8 cellular contexts compared by ENCODE assay signal in the genomic region with DNA sequence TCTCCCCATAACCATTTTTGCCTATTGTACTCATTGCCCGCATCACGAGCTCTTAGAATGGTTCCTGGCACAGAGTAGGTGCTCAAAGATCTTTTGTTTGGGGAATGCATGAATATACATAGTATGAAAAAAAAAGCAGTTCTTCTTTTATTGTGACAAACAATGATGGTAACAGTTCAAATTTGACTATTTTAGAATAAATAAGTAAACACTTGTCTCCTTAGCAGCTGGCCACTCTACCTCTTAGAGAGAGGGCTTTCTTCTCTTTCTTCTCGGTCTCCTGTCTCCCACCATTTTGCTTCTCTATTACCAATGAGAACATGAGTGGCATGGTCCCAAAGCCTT. TPM values are rescaled to one million over a fixed set of nuclear protein-coding genes. Genes with fewer than 3 reads are reported as not detected.
DNase-seq lines count a peak whose midpoint lies in the region; ATAC-seq, FAIRE-seq and TF ChIP-seq lines count a peak whose summit lies in the region.

No MANE protein-coding gene starts in this region.

- H2BK15ac ChIP-seq in H1 (ENCODE audit: low read length), result no peak overlapping the region

- POLR2A ChIA-PET in H1 (lab: Charles Lee; ENCODE audit: partially characterized antibody), result interaction anchor here (0.6 to 1.3 kb wide), 3 partner anchors 11 to 73 kb away, joined by 3 to 4 read pairs (median 3); no protein-coding TSS in a partner anchor

- H3K56ac ChIP-seq in H1 (replicated peaks; ENCODE audit: insufficient read length, low read depth, low read length), result no peak overlapping the region

- no peak for TF ChIP-seq POLR2A in H1 (IDR thresholded peaks at IDR 0.05; ENCODE audit: control extremely low read depth in 1 of 2, low read depth in 2 of 2, low read length in 2 of 2)

- no peaks in the 10 kb centered on the region for H3K36me3 ChIP-seq in BE2C
- no peaks in the 10 kb centered on the region for H3K36me3 ChIP-seq in KMS-11 (ENCODE audit: insufficient read depth)
- H3K36me3 ChIP-seq in H1 (ENCODE audit: control insufficient read depth in 2 of 4, insufficient read depth in 4 of 4, low read length in 3 of 4), result no peaks in the 10 kb centered on the region
- no peaks in the 10 kb centered on the region for H3K36me3 ChIP-seq in neutrophil

- H3K27ac ChIP-seq in KMS-11 (peak overlapping the region; percentile 40; the same call in 1 of the 2 replicates), H1 (ENCODE audit: low read depth, low read length) (no peak overlapping the region), neutrophil (no peak overlapping the region)

- no peak for DNase-seq in BE2C
- no peak for DNase-seq in H1 (ENCODE audit: low read depth in 1 of 2, low spot score in 2 of 2)
- DNase-seq in iPS-NIHi11 (ENCODE audit: low spot score), result no peak
- DNase-seq in OCI-M2 (lab: John Stamatoyannopoulos, UW; ENCODE audit: unreplicated experiment), result no peak
- DNase-seq in DMS153 treated with DMSO at 0.1 percent for 48 hours (lab: John Stamatoyannopoulos, UW; ENCODE audit: unreplicated experiment), result no peak

- CTCF ChIA-PET in H1 (lab: Charles Lee; ENCODE audit: partially characterized antibody), result interaction anchor here (1.1 to 2.5 kb wide), 2 partner anchors 41 to 104 kb away, joined by 3 to 7 read pairs; no protein-coding TSS in a partner anchor

- FAIRE-seq in H1 (lab: Jason Lieb, UNC), result no peak

- H3K4me1 ChIP-seq in BE2C (no peaks in the 10 kb centered on the region; the same call in 1 of the 2 replicates), KMS-11 (ENCODE audit: low read depth, poor library complexity, severe bottlenecking) (peaks cover 39% of the 10 kb centered on the region), H1 (replicated peaks in 1 of 4; ENCODE audit: control insufficient read depth in 3 of 4, insufficient read depth in 4 of 4, low read length in 3 of 4) (peaks cover 0 to 5% (median 4%) of the 10 kb centered on the region in 4 experiments; a peak in 3 of 7 replicates), neutrophil (ENCODE audit: control insufficient read depth in 1 of 2, insufficient read depth in 1 of 2, low read depth in 1 of 2, low read length in 1 of 2) (peaks cover 12 to 18% of the 10 kb centered on the region in 2 experiments)

- peak overlapping the region; percentile 61 for H2AFZ ChIP-seq in KMS-11 (ENCODE audit: low read depth)
- 0 out of 2 replicates have a peak overlapping the region, but pooled peaks have one; percentile 3 for H2AFZ ChIP-seq in H1 (ENCODE audit: low read length)

- H3K9ac ChIP-seq in KMS-11 (peak overlapping the region; percentile 37; the same call in 1 of the 2 replicates), H1 (replicated peaks in 1 of 4; ENCODE audit: extremely low read depth in 1 of 4, low read depth in 3 of 4, low read length in 3 of 4) (peak overlapping the region in 2 of 4 experiments; percentile 22 to 31; a peak in 3 of 7 replicates)

- peak overlapping the region; percentile 57 for H3K4me3 ChIP-seq in BE2C (ENCODE audit: low read depth, low read length)
- no peak overlapping the region for H3K4me3 ChIP-seq in KMS-11 (IDR thresholded peaks at IDR 0.05; ENCODE audit: insufficient read depth, low read depth, low read length)
- H3K4me3 ChIP-seq in H1 (ENCODE audit: extremely low read depth in 1 of 4, insufficient read depth in 2 of 4, low read depth in 3 of 4, low read length in 4 of 4), result peak overlapping the region; percentile 32 to 61 (median 44)
- H3K4me3 ChIP-seq in neutrophil (ENCODE audit: low read depth in 1 of 2, low read length in 1 of 2), result peak overlapping the region; percentile 30 to 62

- TF ChIP-seq EP300 in H1 (IDR thresholded peaks at IDR 0.05; ENCODE audit: borderline replicate concordance in 1 of 2, low read depth in 2 of 2, low read length in 2 of 2), result no peak

- H3K9me3 ChIP-seq in BE2C (no peaks in the 10 kb centered on the region; the same call in 1 of the 2 replicates), H1 (ENCODE audit: insufficient read depth in 2 of 2, low read depth in 1 of 2, low read length in 1 of 2) (no peaks in the 10 kb centered on the region), neutrophil (no peaks in the 10 kb centered on the region)

- no peak overlapping the region for H3K14ac ChIP-seq in H1 (ENCODE audit: insufficient read length)

- peak; percentile 6 for ATAC-seq in GM19351 (IDR thresholded peaks at IDR 0.05; ENCODE audit: unreplicated experiment)

- H4K5ac ChIP-seq in H1 (ENCODE audit: insufficient read length, low read depth, low read length), result no peak overlapping the region

- no peak overlapping the region for H2BK20ac ChIP-seq in H1 (ENCODE audit: low read length)

- no peak overlapping the region for H2BK120ac ChIP-seq in H1 (replicated peaks; ENCODE audit: low read depth, low read length)

- H2AK5ac ChIP-seq in H1 (ENCODE audit: low read depth, low read length), result no peak overlapping the region

- H3K23ac ChIP-seq in H1 (ENCODE audit: insufficient read length), result no peak overlapping the region

- no peak for TF ChIP-seq CTCF in BE2C (IDR thresholded peaks at IDR 0.05; ENCODE audit: low read depth, low read length)
- no peak for TF ChIP-seq CTCF in KMS-11 (conservative IDR thresholded peaks at IDR 0.05; ENCODE audit: low read depth, low read length)
- no peak for TF ChIP-seq CTCF in H1 (IDR thresholded peaks at IDR 0.05; ENCODE audit: control extremely low read depth in 1 of 3, insufficient read depth in 1 of 3, low read depth in 1 of 3, low read length in 3 of 3)
- no peak for TF ChIP-seq CTCF in neutrophil (IDR thresholded peaks at IDR 0.05)

- H3K23me2 ChIP-seq in H1 (ENCODE audit: low read depth, low read length), result peaks cover 4% of the 10 kb centered on the region

- H3K4ac ChIP-seq in H1 (replicated peaks; ENCODE audit: insufficient read length, low read depth, low read length), result no peak overlapping the region

- H3K79me1 ChIP-seq in H1 (ENCODE audit: low read depth, low read length), result no peaks in the 10 kb centered on the region; the same call in 1 of the 2 replicates

- no peak for TF ChIP-seq RAD21 in H1 (IDR thresholded peaks at IDR 0.05 in 1 of 2, conservative IDR thresholded peaks at IDR 0.05 in 1 of 2; ENCODE audit: low read depth in 2 of 2, low read length in 2 of 2)

- H4K8ac ChIP-seq in H1 (ENCODE audit: extremely low read depth, insufficient read depth, low read length), result no peak overlapping the region

- H3K4me2 ChIP-seq in KMS-11, result peak overlapping the region; percentile 80
- H3K4me2 ChIP-seq in H1 (ENCODE audit: insufficient read depth in 1 of 2, low read depth in 2 of 2, low read length in 2 of 2), result peak overlapping the region; percentile 57 to 62

- H3K27me3 ChIP-seq in BE2C, result peaks cover 51% of the 10 kb centered on the region
- no peaks in the 10 kb centered on the region for H3K27me3 ChIP-seq in KMS-11 (ENCODE audit: insufficient read depth, low read depth)
- H3K27me3 ChIP-seq in H1 (replicated peaks in 1 of 4; ENCODE audit: control insufficient read depth in 3 of 4, extremely low read depth in 1 of 4, insufficient read depth in 3 of 4, low read length in 3 of 4), result no peaks in the 10 kb centered on the region; a peak in 1 of 7 replicates
- peaks cover 47% of the 10 kb centered on the region for H3K27me3 ChIP-seq in neutrophil

- H2BK12ac ChIP-seq in H1 (ENCODE audit: low read depth, low read length), result no peak overlapping the region

- 0 out of 2 replicates have a peak overlapping the region, but pooled peaks have one; percentile 69 for H2BK5ac ChIP-seq in H1 (ENCODE audit: low read depth, low read length)

- no peak overlapping the region for H3K18ac ChIP-seq in H1 (ENCODE audit: extremely low read depth, low read length)

- H4K20me1 ChIP-seq in KMS-11 (ENCODE audit: insufficient read depth), result no peaks in the 10 kb centered on the region
- H4K20me1 ChIP-seq in H1 (replicated peaks in 1 of 2; ENCODE audit: control insufficient read depth in 1 of 2, insufficient read depth in 2 of 2, low read length in 2 of 2), result peaks cover 7 to 16% of the 10 kb centered on the region in 2 experiments

- H3K79me2 ChIP-seq in KMS-11 (ENCODE audit: insufficient read depth, low read depth) (peaks cover 30% of the 10 kb centered on the region; the same call in 1 of the 2 replicates), H1 (ENCODE audit: control insufficient read depth in 1 of 2, insufficient read depth in 2 of 2, low read length in 2 of 2) (peaks cover 0 to 31% of the 10 kb centered on the region in 2 experiments; a peak in 3 of 4 replicates)

- H4K91ac ChIP-seq in H1 (replicated peaks; ENCODE audit: insufficient read length, low read length), result no peak overlapping the region

- 49% methylated on average over 3 of the region's 3 CpGs; no CpG with 5 or more reads in 1 of the 2 experiments for WGBS in H1 (ENCODE audit: extremely low coverage in 1 of 2, insufficient coverage in 1 of 2, insufficient read length in 1 of 2, insufficient replicate concordance in 2 of 2, low coverage in 1 of 2, low lambda C conversion rate in 2 of 2, missing lambda C conversion rate in 1 of 2), 2 experiments

TF ChIP-seq in H1, 55 proteins besides CTCF, POLR2A, EP300 and RAD21 (continues in another document):
- 0 out of 2 replicates have a peak, but pooled peaks have one; percentile 51 for TF ChIP-seq YY1 (IDR thresholded peaks at IDR 0.05; ENCODE audit: low read depth, low read length)
- no peak for TF ChIP-seq TAF7 (optimal IDR thresholded peaks at IDR 0.05; ENCODE audit: borderline replicate concordance, low read depth, low read length)

RNA-seq across cellular contexts. Expression of a gene that starts 0.7 kb away (rescaled TPM):
- 8.4 TPM for polyA plus RNA-seq in BE2C (2012; ENCODE audit: insufficient read depth, insufficient read length, low read depth)
- 37.0 and 37.7 TPM in 2 replicates for total RNA-seq in H1 (2021; fragmentation: NEBNext Ultra II Directional; extraction: Animal tissue kit (Norgen Biotek cat#: 25700))
- 19.3 and 35.0 TPM in 2 replicates for polyA plus RNA-seq in H1 (2011; rRNA removed)
- polyA plus RNA-seq in H1 (2011; cell fraction: cytosol; rRNA removed), result 27.2 TPM
- polyA plus RNA-seq in H1 (2011; cell fraction: nucleus; rRNA removed), result 19.7 TPM
- 24.8 to 30.1 TPM (median 27.7 TPM) in 4 replicates for polyA plus RNA-seq in H1 (2012, experiment 1 of 2)
- polyA plus RNA-seq in H1 (2012, experiment 2 of 2), result 14.9 TPM
- 39.4 TPM for polyA plus RNA-seq in H1 (2013, experiment 1 of 2)
- 37.6 TPM for polyA plus RNA-seq in H1 (2013, experiment 2 of 2)
- polyA minus RNA-seq in H1 (2011; rRNA and poly(A)+ RNA removed), result 66.5 and 85.6 TPM in 2 replicates
- 19.5 TPM for polyA minus RNA-seq in H1 (2011; cell fraction: cytosol; rRNA and poly(A)+ RNA removed)
- 96.4 TPM for polyA minus RNA-seq in H1 (2011; cell fraction: nucleus; rRNA and poly(A)+ RNA removed)
